In genomic region chr2:95305341-95306058, GRCh38 we compare ENCODE assay signal across 12 cellular contexts. TPM values are rescaled to one million over a fixed set of nuclear protein-coding genes. Genes with fewer than 3 reads are reported as not detected.
DNase-seq lines count a peak whose midpoint lies in the region; ATAC-seq and TF ChIP-seq lines count a peak whose summit lies in the region.
"Had no signal": no experiment of that assay in that cellular context is flagged by ENCODE, and none has a peak within 500 bp of the region (broad histone marks: within the 10 kb centered on the region; RNA-seq: fewer than 3 reads in every experiment).

No MANE protein-coding gene starts in this region.

- H3K4me3 ChIP-seq in epithelial cell of esophagus (ENCODE audit: low read length) (no peak overlapping the region), mesenchymal stem cell (ENCODE audit: insufficient read depth in 1 of 2, low read depth in 1 of 2, low read length in 2 of 2) (no peak overlapping the region), sigmoid colon (no peak overlapping the region)

- H3K27ac ChIP-seq in mesenchymal stem cell (ENCODE audit: low read length, poor library complexity, severe bottlenecking), result peak overlapping the region; percentile 36
- no peak overlapping the region for H3K27ac ChIP-seq in sigmoid colon

- WGBS in mesenchymal stem cell, result 79% methylated on average over 16 of the region's 16 CpGs
- 18 to 63% methylated on average over 16 of the region's 16 CpGs for WGBS in sigmoid colon, 2 donors

- H3K9me3 ChIP-seq in mesenchymal stem cell (ENCODE audit: control insufficient read depth, low read length) (no peaks in the 10 kb centered on the region), sigmoid colon (no peaks in the 10 kb centered on the region)
- H3K9me3 ChIP-seq: BE2C had no signal

- TF ChIP-seq POLR2A in sigmoid colon (IDR thresholded peaks at IDR 0.05), result no peak

- H3K4me1 ChIP-seq in mesenchymal stem cell (ENCODE audit: control insufficient read depth, insufficient read depth, low read depth, low read length) (peaks cover 48% of the 10 kb centered on the region), sigmoid colon (no peaks in the 10 kb centered on the region)
- H3K4me1 ChIP-seq: BE2C had no signal

- no peak for ATAC-seq in HG02973 (IDR thresholded peaks at IDR 0.05; ENCODE audit: unreplicated experiment)
- ATAC-seq: stimulated activated naive CD8-positive, alpha-beta T cell treated with anti-CD3 and anti-CD28 coated beads, Interleukin-15, amount 100 ng/mL, for 72 hours had no signal

- no peaks in the 10 kb centered on the region for H3K79me1 ChIP-seq in mesenchymal stem cell (replicated peaks; ENCODE audit: low read length, poor library complexity, severe bottlenecking)

- H2AFZ ChIP-seq in mesenchymal stem cell (ENCODE audit: low read depth, low read length), result no peak overlapping the region

- H4K91ac ChIP-seq in mesenchymal stem cell (ENCODE audit: low read length), result no peak overlapping the region

- DNase-seq in Calu3 (peak; percentile 18), NCI-H526 (lab: John Stamatoyannopoulos, UW) (peak; percentile 75 to 85), epithelial cell of esophagus (ENCODE audit: low read depth) (peak; percentile 18), mesenchymal stem cell (no peak), NCI-H146 treated with DMSO at 0.1 percent for 48 hours (lab: John Stamatoyannopoulos, UW; ENCODE audit: unreplicated experiment) (no peak), chondrocyte (ENCODE audit: low spot score) (no peak), sigmoid colon (no peak)
- DNase-seq: BE2C; NCI-H446; stimulated activated naive CD8-positive, alpha-beta T cell treated with anti-CD3 and anti-CD28 coated beads, Interleukin-15, amount 100 ng/mL, for 72 hours had no signal

- H3K36me3 Mint-ChIP-seq in Calu3 (ENCODE audit: insufficient read depth, unreplicated experiment), result no peaks in the 10 kb centered on the region
- no peaks in the 10 kb centered on the region for H3K36me3 Mint-ChIP-seq in chondrocyte (ENCODE audit: low read depth)

- H2BK120ac ChIP-seq in mesenchymal stem cell (ENCODE audit: low read depth, low read length), result no peak overlapping the region

- H2AK5ac ChIP-seq in mesenchymal stem cell (ENCODE audit: low read length, severe bottlenecking), result no peak overlapping the region

- H3K4ac ChIP-seq in mesenchymal stem cell (ENCODE audit: low read depth in 1 of 2, low read length in 2 of 2), result no peak overlapping the region

- peaks cover 0 to 10% of the 10 kb centered on the region in 2 experiments for H3K36me3 ChIP-seq in mesenchymal stem cell (ENCODE audit: control insufficient read depth in 1 of 2, insufficient read depth in 2 of 2, low read depth in 1 of 2, low read length in 2 of 2)
- H3K36me3 ChIP-seq in sigmoid colon, result no peaks in the 10 kb centered on the region
- H3K36me3 ChIP-seq: BE2C had no signal

- no TSS peak for BruUV-seq in Calu3 (replicated peaks; lab: Mats Ljungman, UMichigan)

- H3K4me3 Mint-ChIP-seq in Calu3 (ENCODE audit: low read depth, unreplicated experiment), result no peak overlapping the region
- H3K4me3 Mint-ChIP-seq in chondrocyte (ENCODE audit: unreplicated experiment), result no peak overlapping the region
- H3K4me3 Mint-ChIP-seq: stimulated activated naive CD8-positive, alpha-beta T cell treated with anti-CD3 and anti-CD28 coated beads, Interleukin-15, amount 100 ng/mL, for 72 hours; T-helper 1 cell treated with Interleukin-12 subunit alpha and Interleukin-12 subunit beta and Interleukin-4 antibody, amounts not matched to agents 30 μg/mL and 1 μg/mL, for 36 hours had no signal

- H4K8ac ChIP-seq in mesenchymal stem cell (ENCODE audit: low read length), result no peak overlapping the region

- TF ChIP-seq CTCF in Calu3 (IDR thresholded peaks at IDR 0.05; ENCODE audit: unreplicated experiment), result no peak
- TF ChIP-seq CTCF in epithelial cell of esophagus (IDR thresholded peaks at IDR 0.05; ENCODE audit: insufficient read depth, low read depth, low read length, missing control alignments), result no peak
- no peak for TF ChIP-seq CTCF in chondrocyte (IDR thresholded peaks at IDR 0.05)
- no peak for TF ChIP-seq CTCF in sigmoid colon (IDR thresholded peaks at IDR 0.05)

- no peak overlapping the region for H3K23ac ChIP-seq in mesenchymal stem cell (ENCODE audit: low read length in 2 of 2)

- no peak overlapping the region for H2BK5ac ChIP-seq in mesenchymal stem cell (ENCODE audit: low read depth, low read length, poor library complexity, severe bottlenecking)

- intact Hi-C loops in Calu3 (cut with micrococcal nuclease; ENCODE audit: unreplicated experiment), result no loop called here
- intact Hi-C loops in sigmoid colon (cut with DNase I), result no loop called here

- CTCF ChIA-PET in Calu3 (lab: Charles Lee), result no interaction called here

- peaks cover 23% of the 10 kb centered on the region for H3K27me3 Mint-ChIP-seq in Calu3 (ENCODE audit: unreplicated experiment)
- peaks cover 12% of the 10 kb centered on the region for H3K27me3 Mint-ChIP-seq in chondrocyte (ENCODE audit: low read depth)
- H3K27me3 Mint-ChIP-seq: stimulated activated naive CD8-positive, alpha-beta T cell treated with anti-CD3 and anti-CD28 coated beads, Interleukin-15, amount 100 ng/mL, for 72 hours had no signal

- H3K9ac ChIP-seq in mesenchymal stem cell (ENCODE audit: low read length), result no peak overlapping the region

- no peak overlapping the region for H3K4me2 ChIP-seq in mesenchymal stem cell (ENCODE audit: low read length, poor library complexity, severe bottlenecking)

- H2BK12ac ChIP-seq in mesenchymal stem cell (ENCODE audit: low read length in 2 of 2), result no peak overlapping the region

- no peak for TF ChIP-seq EP300 in sigmoid colon (IDR thresholded peaks at IDR 0.05)

- H3K18ac ChIP-seq in mesenchymal stem cell (ENCODE audit: low read depth in 1 of 2, low read length in 2 of 2), result no peak overlapping the region

- peaks cover 0 to 63% of the 10 kb centered on the region in 2 experiments for H3K27me3 ChIP-seq in mesenchymal stem cell (ENCODE audit: control insufficient read depth in 1 of 2, insufficient read depth in 1 of 2, low read length in 2 of 2)
- peaks cover 4 to 32% (median 16%) of the 10 kb centered on the region in 3 donors for H3K27me3 ChIP-seq in sigmoid colon
- H3K27me3 ChIP-seq: BE2C had no signal

- no peaks in the 10 kb centered on the region for H3K9me3 Mint-ChIP-seq in Calu3 (ENCODE audit: low read depth, unreplicated experiment)
- no peaks in the 10 kb centered on the region for H3K9me3 Mint-ChIP-seq in chondrocyte (ENCODE audit: low read depth)
- H3K9me3 Mint-ChIP-seq: stimulated activated naive CD8-positive, alpha-beta T cell treated with anti-CD3 and anti-CD28 coated beads, Interleukin-15, amount 100 ng/mL, for 72 hours; T-helper 1 cell treated with Interleukin-12 subunit alpha and Interleukin-12 subunit beta and Interleukin-4 antibody, amounts not matched to agents 30 μg/mL and 1 μg/mL, for 36 hours had no signal

- H3K4me1 Mint-ChIP-seq in Calu3 (ENCODE audit: low read depth, unreplicated experiment) (peaks cover 14% of the 10 kb centered on the region), chondrocyte (ENCODE audit: low read depth) (no peaks in the 10 kb centered on the region)
- H3K4me1 Mint-ChIP-seq: stimulated activated naive CD8-positive, alpha-beta T cell treated with anti-CD3 and anti-CD28 coated beads, Interleukin-15, amount 100 ng/mL, for 72 hours had no signal

- H3K27ac Mint-ChIP-seq in Calu3 (ENCODE audit: unreplicated experiment) (no peak overlapping the region), chondrocyte (ENCODE audit: unreplicated experiment) (no peak overlapping the region)
- H3K27ac Mint-ChIP-seq: stimulated activated naive CD8-positive, alpha-beta T cell treated with anti-CD3 and anti-CD28 coated beads, Interleukin-15, amount 100 ng/mL, for 72 hours; T-helper 1 cell treated with Interleukin-12 subunit alpha and Interleukin-12 subunit beta and Interleukin-4 antibody, amounts not matched to agents 30 μg/mL and 1 μg/mL, for 36 hours had no signal

- H2BK15ac ChIP-seq in mesenchymal stem cell (ENCODE audit: low read depth, poor library complexity, severe bottlenecking), result no peak overlapping the region

- H3K14ac ChIP-seq in mesenchymal stem cell (ENCODE audit: low read length in 2 of 2), result no peak overlapping the region

RNA-seq across cellular contexts. Expression of gene KCNIP3, which starts 8.4 kb away (rescaled TPM):
- total RNA-seq in Calu3 (2022) (1.1 and 2.1 TPM in 2 replicates), chondrocyte (3.1 to 6.0 TPM (median 5.9 TPM) in 3 replicates), sigmoid colon (10 to 100 TPM; 11.8 to 23.8 (median 12.1) TPM)
- 0.18 TPM for polyA plus RNA-seq in mesenchymal stem cell (2013, experiment 1 of 2)
- 0.05 TPM for polyA plus RNA-seq in mesenchymal stem cell (2013, experiment 2 of 2)
- polyA plus RNA-seq in sigmoid colon, result 1 to 10 TPM; 1.8 to 1.9 (median 1.8) TPM

RNA-seq across cellular contexts. Expression of gene PROM2, which starts 31.3 kb away (rescaled TPM):
- total RNA-seq in Calu3 (2022) (24.7 and 29.9 TPM in 2 replicates), chondrocyte (1.5 to 1.7 TPM (median 1.7 TPM) in 3 replicates), sigmoid colon (1 to 10 TPM; 1.1 to 6.1 (median 1.9) TPM)
- 0.18 TPM for polyA plus RNA-seq in mesenchymal stem cell (2013, experiment 1 of 2)
- 0.05 TPM for polyA plus RNA-seq in mesenchymal stem cell (2013, experiment 2 of 2)
- polyA plus RNA-seq in sigmoid colon, result 10 to 100 TPM in 1 of 3 donors, 1 to 10 TPM in 2; 2.4 to 24.9 (median 2.5) TPM

Comparison
In these comparisons a context has a peak if more than half of its experiments do, and no peak if none do; other contexts are left out.
1. DNase-seq: peak in Calu3 (single experiment), NCI-H526 (2 of 2) and epithelial cell of esophagus (single experiment); none in mesenchymal stem cell (single experiment), NCI-H146 treated with DMSO at 0.1 percent for 48 hours (single experiment), chondrocyte (single experiment) and sigmoid colon (single experiment).